Comparison of ENCODE assay signal across 9 cellular contexts in the genomic region with DNA sequence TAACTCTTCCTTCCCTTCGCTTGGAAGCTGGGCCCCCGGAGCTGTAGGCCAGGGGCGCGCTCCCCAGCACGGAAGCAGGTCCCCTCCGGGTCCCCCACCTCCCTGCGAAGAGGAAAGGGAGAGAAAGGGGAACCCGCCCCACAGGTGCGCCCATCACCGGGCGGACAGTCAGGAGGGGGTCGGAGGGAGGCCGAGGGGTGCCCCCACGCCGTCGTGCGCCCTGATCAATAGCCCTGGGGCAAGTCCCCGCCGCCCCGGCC. TPM values are rescaled to one million over a fixed set of nuclear protein-coding genes. Genes with fewer than 3 reads are reported as not detected.
DNase-seq lines count a peak whose midpoint lies in the region; ATAC-seq, FAIRE-seq and TF ChIP-seq lines count a peak whose summit lies in the region.
"Had no signal": no experiment of that assay in that cellular context is flagged by ENCODE, and none has a peak within 500 bp of the region (broad histone marks: within the 10 kb centered on the region; RNA-seq: fewer than 3 reads in every experiment).

No MANE protein-coding gene starts in this region.

- ATAC-seq in RWPE2 (ENCODE audit: low read depth): no peak
- peak; percentile 0 for ATAC-seq in sciatic nerve

- DNase-seq in GM19239 (ENCODE audit: insufficient read length, low spot score) (no peak), RWPE2 (ENCODE audit: low spot score) (no peak), fibroblast of pulmonary artery (ENCODE audit: low read depth) (no peak), sciatic nerve (ENCODE audit: low spot score) (no peak), substantia nigra (lab: John Stamatoyannopoulos, UW) (no peak), KBM-7 (no peak), AG08396 (ENCODE audit: low spot score) (no peak)
- DNase-seq in stimulated activated CD4-positive, alpha-beta T cell treated with anti-CD3 and anti-CD28 coated beads, Interleukin-2, amount 100 ng/mL, for 24 hours: no peak

- in situ Hi-C loops in KBM-7 (cut with MboI; ENCODE audit: low pct_unique_long_range_greater_than_20kb, low sequenced_read_pairs): no loop called here

- H3K4me3 ChIP-seq in RWPE2 (ENCODE audit: severe bottlenecking) (peak overlapping the region; percentile 69), fibroblast of pulmonary artery (replicated peaks; ENCODE audit: low read depth, low read length) (peak overlapping the region; percentile 77)

- H3K27ac ChIP-seq in RWPE2 (ENCODE audit: poor library complexity, severe bottlenecking): peak overlapping the region; percentile 36
- no peak overlapping the region for H3K27ac ChIP-seq in substantia nigra (ENCODE audit: low read depth, low read length, poor library complexity, severe bottlenecking)

- H3K27me3 ChIP-seq in RWPE2 (ENCODE audit: insufficient read depth, poor library complexity, severe bottlenecking): no peaks in the 10 kb centered on the region

- FAIRE-seq in GM19239 (lab: Jason Lieb, UNC): peak; percentile 11

- TF ChIP-seq CTCF in RWPE2 (IDR thresholded peaks at IDR 0.05; ENCODE audit: poor library complexity, severe bottlenecking): no peak
- TF ChIP-seq CTCF in fibroblast of pulmonary artery (IDR thresholded peaks at IDR 0.05; ENCODE audit: low read length, missing control alignments): no peak

- no peaks in the 10 kb centered on the region for H3K9me3 ChIP-seq in RWPE2 (ENCODE audit: severe bottlenecking)

- intact Hi-C loops in sciatic nerve (cut with DNase I): no loop called here

- no peaks in the 10 kb centered on the region for H3K36me3 ChIP-seq in RWPE2 (ENCODE audit: low read depth)

- peaks cover 3% of the 10 kb centered on the region for H3K4me1 ChIP-seq in RWPE2 (ENCODE audit: insufficient read depth, poor library complexity, severe bottlenecking)

RNA-seq across cellular contexts. Expression of a gene that starts 0.8 kb away (rescaled TPM):
- 33.9 TPM for total RNA-seq in sciatic nerve

RNA-seq across cellular contexts. Expression of a gene that starts 23.7 kb away (rescaled TPM):
- total RNA-seq in sciatic nerve: 242 TPM

RNA-seq across cellular contexts. Expression of a gene that starts 25.9 kb away (rescaled TPM):
- 11.6 TPM for total RNA-seq in sciatic nerve

RNA-seq across cellular contexts. Expression of a gene that starts 56.3 kb away (rescaled TPM):
- total RNA-seq in sciatic nerve: 5.5 TPM
- total RNA-seq: glomerular endothelial cell had no signal
